ENCODE assay signal across 8 cellular contexts in the genomic region with DNA sequence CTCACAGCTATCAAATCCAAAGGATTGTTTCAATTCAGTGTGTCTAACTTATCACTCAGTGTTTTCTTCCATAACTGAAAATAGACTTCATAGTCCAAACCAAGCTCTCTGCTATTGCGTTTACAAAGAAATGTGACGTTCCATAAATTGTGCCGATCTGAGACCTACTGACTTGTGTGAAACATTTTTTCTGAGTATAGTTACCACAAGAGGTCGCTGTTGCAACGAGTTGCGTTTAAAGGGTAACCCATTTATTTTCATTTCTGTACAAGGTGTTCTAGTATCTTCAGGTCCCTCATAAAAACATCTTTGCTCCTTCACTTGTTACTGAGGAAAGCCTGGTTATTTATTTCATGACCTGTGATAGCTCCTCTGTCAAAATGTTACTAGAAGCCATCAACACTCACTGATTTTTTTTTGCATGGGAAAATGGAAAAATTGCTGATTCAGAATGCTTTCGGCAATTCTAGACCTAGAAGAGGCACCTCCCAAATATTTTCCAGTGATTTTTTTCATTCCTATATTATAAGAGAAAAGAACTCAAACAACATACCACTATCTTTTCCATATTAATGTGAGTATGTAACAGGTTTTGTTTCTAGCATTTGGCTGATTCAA.
DNase-seq lines count a peak whose midpoint lies in the region; ATAC-seq and TF ChIP-seq lines count a peak whose summit lies in the region.

No MANE protein-coding gene starts in this region.

- H3K4me3 ChIP-seq in SJCRH30 (no peak overlapping the region), colonic mucosa (no peak overlapping the region), neural progenitor cell (no peak overlapping the region)

- no peaks in the 10 kb centered on the region for H3K36me3 Mint-ChIP-seq in activated CD8-positive, alpha-beta memory T cell treated with anti-CD3 and anti-CD28 coated beads, Interleukin-2, amount 10 ng/mL, durations not matched to agents 7 days and 5 days
- H3K36me3 Mint-ChIP-seq in neural progenitor cell, result no peaks in the 10 kb centered on the region

- DNase-seq in activated CD8-positive, alpha-beta memory T cell treated with anti-CD3 and anti-CD28 coated beads, Interleukin-2, amount 10 ng/mL, durations not matched to agents 7 days and 5 days, result peak; percentile 59
- no peak for DNase-seq in activated CD8-positive, alpha-beta memory T cell treated with anti-CD3 and anti-CD28 coated beads, Interleukin-2, amount 50 U/mL, for 48 hours
- peak; percentile 17 for DNase-seq in HuH-7 (ENCODE audit: low spot score)
- DNase-seq in SJCRH30, result peak; percentile 6 to 68
- DNase-seq in colonic mucosa, result peak; percentile 34
- peak; percentile 78 for DNase-seq in neural progenitor cell (ENCODE audit: low spot score)
- no peak for DNase-seq in mucosa of gallbladder (ENCODE audit: low spot score)

- H4K20me1 ChIP-seq in neural progenitor cell (ENCODE audit: low read depth), result no peaks in the 10 kb centered on the region

- H3K4me1 ChIP-seq in SJCRH30, result no peaks in the 10 kb centered on the region
- H3K4me1 ChIP-seq in colonic mucosa, result peaks cover 3% of the 10 kb centered on the region
- no peaks in the 10 kb centered on the region for H3K4me1 ChIP-seq in neural progenitor cell

- peaks cover 60% of the 10 kb centered on the region for H3K27me3 Mint-ChIP-seq in activated CD8-positive, alpha-beta memory T cell treated with anti-CD3 and anti-CD28 coated beads, Interleukin-2, amount 10 ng/mL, durations not matched to agents 7 days and 5 days
- no peaks in the 10 kb centered on the region for H3K27me3 Mint-ChIP-seq in neural progenitor cell (ENCODE audit: insufficient read depth, low read depth)

- H3K27ac Mint-ChIP-seq in activated CD8-positive, alpha-beta memory T cell treated with anti-CD3 and anti-CD28 coated beads, Interleukin-2, amount 10 ng/mL, durations not matched to agents 7 days and 5 days, result peak overlapping the region; percentile 64
- no peak overlapping the region for H3K27ac Mint-ChIP-seq in neural progenitor cell

- peak; percentile 53 for ATAC-seq in activated CD8-positive, alpha-beta memory T cell treated with anti-CD3 and anti-CD28 coated beads, Interleukin-2, amount 10 ng/mL, durations not matched to agents 7 days and 5 days
- no peak for ATAC-seq in HG02678 (IDR thresholded peaks at IDR 0.05; ENCODE audit: unreplicated experiment)

- CTCF ChIA-PET in activated CD8-positive, alpha-beta memory T cell treated with anti-CD3 and anti-CD28 coated beads, Interleukin-2, amount 10 ng/mL, durations not matched to agents 7 days and 5 days (lab: Charles Lee), result interaction anchor here (0.7 to 3.0 kb wide), 10 partner anchors 10 to 1085 kb away, joined by 3 to 27 read pairs (median 6); no protein-coding TSS in a partner anchor

- no peaks in the 10 kb centered on the region for H3K36me3 ChIP-seq in SJCRH30
- H3K36me3 ChIP-seq in colonic mucosa, result no peaks in the 10 kb centered on the region
- H3K36me3 ChIP-seq in neural progenitor cell, result no peaks in the 10 kb centered on the region

- no peaks in the 10 kb centered on the region for H3K79me2 ChIP-seq in neural progenitor cell (ENCODE audit: low read depth)

- H3K4me2 ChIP-seq in neural progenitor cell, result no peak overlapping the region

- no peaks in the 10 kb centered on the region for H3K9me3 Mint-ChIP-seq in activated CD8-positive, alpha-beta memory T cell treated with anti-CD3 and anti-CD28 coated beads, Interleukin-2, amount 10 ng/mL, durations not matched to agents 7 days and 5 days (ENCODE audit: low read depth)
- no peaks in the 10 kb centered on the region for H3K9me3 Mint-ChIP-seq in neural progenitor cell

- peak overlapping the region; percentile 86 for H2AFZ ChIP-seq in neural progenitor cell (replicated peaks)

- H3K9me3 ChIP-seq in SJCRH30 (replicated peaks), result no peaks in the 10 kb centered on the region
- H3K9me3 ChIP-seq in colonic mucosa, result no peaks in the 10 kb centered on the region
- H3K9me3 ChIP-seq in neural progenitor cell (ENCODE audit: low read depth), result no peaks in the 10 kb centered on the region

- H3K27me3 ChIP-seq in SJCRH30, result no peaks in the 10 kb centered on the region
- H3K27me3 ChIP-seq in colonic mucosa, result no peaks in the 10 kb centered on the region
- H3K27me3 ChIP-seq in neural progenitor cell, result peaks cover 58% of the 10 kb centered on the region

- no peak overlapping the region for H3K27ac ChIP-seq in SJCRH30
- no peak overlapping the region for H3K27ac ChIP-seq in colonic mucosa
- no peak overlapping the region for H3K27ac ChIP-seq in neural progenitor cell

- intact Hi-C loops in colonic mucosa (cut with DNase I), result loop anchor here (5.0 kb wide), 1 partner anchor 92 kb away; no protein-coding TSS in a partner anchor

- no peak overlapping the region for H3K9ac ChIP-seq in colonic mucosa (ENCODE audit: low read depth in 2 of 2, low read length in 2 of 2)
- H3K9ac ChIP-seq in neural progenitor cell, result no peak overlapping the region

- H3K4me3 Mint-ChIP-seq in activated CD8-positive, alpha-beta memory T cell treated with anti-CD3 and anti-CD28 coated beads, Interleukin-2, amount 10 ng/mL, durations not matched to agents 7 days and 5 days, result peak overlapping the region; percentile 64
- H3K4me3 Mint-ChIP-seq in neural progenitor cell, result no peak overlapping the region

- peaks cover 10% of the 10 kb centered on the region for H3K4me1 Mint-ChIP-seq in activated CD8-positive, alpha-beta memory T cell treated with anti-CD3 and anti-CD28 coated beads, Interleukin-2, amount 10 ng/mL, durations not matched to agents 7 days and 5 days
- H3K4me1 Mint-ChIP-seq in neural progenitor cell, result no peaks in the 10 kb centered on the region

- H3F3A ChIP-seq in neural progenitor cell (ENCODE audit: low read depth), result no peaks in the 10 kb centered on the region

- TF ChIP-seq CTCF in colonic mucosa (IDR thresholded peaks at IDR 0.05) (peak; percentile 53), neural progenitor cell (IDR thresholded peaks at IDR 0.05) (peak; percentile 85)

Comparison
In these comparisons a context has a peak if more than half of its experiments do, and no peak if none do; other contexts are left out.
1. DNase-seq: peak in activated CD8-positive, alpha-beta memory T cell treated with anti-CD3 and anti-CD28 coated beads, Interleukin-2, amount 10 ng/mL, durations not matched to agents 7 days and 5 days (single experiment), HuH-7 (single experiment), SJCRH30 (2 of 2), colonic mucosa (single experiment) and neural progenitor cell (single experiment); none in activated CD8-positive, alpha-beta memory T cell treated with anti-CD3 and anti-CD28 coated beads, Interleukin-2, amount 50 U/mL, for 48 hours (single experiment) and mucosa of gallbladder (single experiment).